39 cellular contexts compared by ENCODE assay signal in the genomic region with DNA sequence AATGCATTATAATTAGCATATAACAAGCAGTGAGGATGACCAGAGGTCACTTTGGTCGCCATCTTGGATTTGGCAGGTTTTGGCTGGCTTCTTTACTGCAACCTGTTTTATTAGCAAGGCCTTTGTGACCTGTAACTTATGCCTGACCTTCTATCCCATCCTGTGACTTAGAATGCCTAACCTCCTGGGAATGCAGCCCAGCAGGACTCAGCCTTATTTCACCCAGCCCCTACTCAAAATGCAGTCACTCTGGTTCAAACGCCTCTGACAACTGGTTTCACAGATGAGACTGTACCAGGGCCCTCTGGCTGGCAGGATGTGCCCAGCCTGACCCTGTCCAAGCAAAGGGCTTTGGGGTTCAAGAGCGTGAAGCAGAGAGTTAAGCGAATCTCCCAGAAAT.
"Had no signal": no experiment of that assay in that cellular context is flagged by ENCODE, and none has a peak within 500 bp of the region (broad histone marks: within the 10 kb centered on the region; RNA-seq: fewer than 3 reads in every experiment).

No MANE protein-coding gene starts in this region.

- H3K4me1 ChIP-seq: adrenal gland, ascending aorta, body of pancreas, breast epithelium had no signal

- H3K9me3 ChIP-seq: adrenal gland, ascending aorta, body of pancreas, breast epithelium had no signal

- H3K27me3 Mint-ChIP-seq: activated naive CD4-positive, alpha-beta T cell treated with anti-CD3 and anti-CD28 coated beads, Interleukin-2, amount 50 U/mL, for 24 hours; activated T-helper 17 cell treated with anti-CD3 and anti-CD28 coated beads, Interleukin-2, amount 50 U/mL, for 72 hours had no signal

- FAIRE-seq: astrocyte, bronchial epithelial cell had no signal

- H3K4me3 ChIP-seq: adrenal gland, ascending aorta, body of pancreas, breast epithelium, cardiac muscle cell had no signal

- ATAC-seq: activated naive CD4-positive, alpha-beta T cell treated with anti-CD3 and anti-CD28 coated beads, Interleukin-2, amount 50 U/mL, for 72 hours; activated naive CD8-positive, alpha-beta T cell treated with anti-CD3 and anti-CD28 coated beads, Interleukin-2, amount 50 U/mL, for 24 hours; activated T-cell treated with anti-CD3 and anti-CD28 coated beads, Interleukin-2, amount 50 U/mL, for 4 hours; activated T-cell treated with anti-CD3 and anti-CD28 coated beads, Interleukin-2, amount 50 U/mL, for 72 hours; activated T-helper 17 cell treated with anti-CD3 and anti-CD28 coated beads, Interleukin-2, amount 50 U/mL, for 72 hours; body of pancreas had no signal

- H3K27ac ChIP-seq: adrenal gland, ascending aorta, body of pancreas, brain microvascular endothelial cell, breast epithelium, cardiac muscle cell had no signal

- H3K27ac Mint-ChIP-seq: activated naive CD4-positive, alpha-beta T cell treated with anti-CD3 and anti-CD28 coated beads for 36 hours; activated naive CD4-positive, alpha-beta T cell treated with anti-CD3 and anti-CD28 coated beads, Interleukin-2, amount 10 ng/mL, durations not matched to agents 7 days and 5 days; activated naive CD4-positive, alpha-beta T cell treated with anti-CD3 and anti-CD28 coated beads, Interleukin-2, amount 50 U/mL, for 24 hours; activated naive CD4-positive, alpha-beta T cell treated with anti-CD3 and anti-CD28 coated beads, Interleukin-2, amount 50 U/mL, for 72 hours; activated naive CD8-positive, alpha-beta T cell; activated naive CD8-positive, alpha-beta T cell treated with anti-CD3 and anti-CD28 coated beads for 36 hours; activated naive CD8-positive, alpha-beta T cell treated with anti-CD3 and anti-CD28 coated beads, Interleukin-2, amount 10 ng/mL, durations not matched to agents 7 days and 5 days; activated naive CD8-positive, alpha-beta T cell treated with anti-CD3 and anti-CD28 coated beads, Interleukin-2, amount 50 U/mL, for 24 hours; activated T-cell treated with anti-CD3 and anti-CD28 coated beads, Interleukin-2, amount 50 U/mL, for 24 hours; activated T-cell treated with anti-CD3 and anti-CD28 coated beads, Interleukin-2, amount 50 U/mL, for 72 hours; activated T-helper 1 cell treated with anti-CD3 and anti-CD28 coated beads, Interleukin-12 subunit alpha, Interleukin-12 subunit beta, Interleukin-2, Interleukin-4 antibody, amounts not matched to agents 30 ng/mL and 10 ng/mL and 1 ng/mL, durations not matched to agents 14 hours and 24 hours and 36 hours; activated T-helper 17 cell treated with anti-CD3 and anti-CD28 coated beads, Interleukin-2, amount 50 U/mL, for 72 hours; activated T-helper 2 cell treated with anti-CD3 and anti-CD28 coated beads, Interferon-gamma antibody, Interleukin-2, Interleukin-4, amounts not matched to agents 10 μg/mL and 5 μg/mL and 100 μg/mL, durations not matched to agents 14 hours and 24 hours and 36 hours had no signal

- H3K9me3 Mint-ChIP-seq: activated naive CD4-positive, alpha-beta T cell treated with anti-CD3 and anti-CD28 coated beads for 36 hours; activated naive CD4-positive, alpha-beta T cell treated with anti-CD3 and anti-CD28 coated beads, Interleukin-2, amount 10 ng/mL, durations not matched to agents 7 days and 5 days; activated naive CD4-positive, alpha-beta T cell treated with anti-CD3 and anti-CD28 coated beads, Interleukin-2, amount 50 U/mL, for 24 hours; activated naive CD4-positive, alpha-beta T cell treated with anti-CD3 and anti-CD28 coated beads, Interleukin-2, amount 50 U/mL, for 72 hours; activated naive CD8-positive, alpha-beta T cell treated with anti-CD3 and anti-CD28 coated beads for 36 hours; activated naive CD8-positive, alpha-beta T cell treated with anti-CD3 and anti-CD28 coated beads, Interleukin-2, amount 10 ng/mL, durations not matched to agents 7 days and 5 days; activated naive CD8-positive, alpha-beta T cell treated with anti-CD3 and anti-CD28 coated beads, Interleukin-2, amount 50 U/mL, for 24 hours; activated T-cell treated with anti-CD3 and anti-CD28 coated beads, Interleukin-2, amount 50 U/mL, for 24 hours; activated T-cell treated with anti-CD3 and anti-CD28 coated beads, Interleukin-2, amount 50 U/mL, for 4 hours; activated T-cell treated with anti-CD3 and anti-CD28 coated beads, Interleukin-2, amount 50 U/mL, for 72 hours; activated T-helper 1 cell treated with anti-CD3 and anti-CD28 coated beads, Interleukin-12 subunit alpha, Interleukin-12 subunit beta, Interleukin-2, Interleukin-4 antibody, amounts not matched to agents 30 ng/mL and 10 ng/mL and 1 ng/mL, durations not matched to agents 14 hours and 24 hours and 36 hours; activated T-helper 17 cell treated with anti-CD3 and anti-CD28 coated beads, Interleukin-2, amount 50 U/mL, for 72 hours; activated T-helper 2 cell treated with anti-CD3 and anti-CD28 coated beads, Interferon-gamma antibody, Interleukin-2, Interleukin-4, amounts not matched to agents 10 μg/mL and 5 μg/mL and 100 μg/mL, durations not matched to agents 14 hours and 24 hours and 36 hours; central memory CD8-positive, alpha-beta T cell had no signal

- H3K4me3 Mint-ChIP-seq: activated naive CD4-positive, alpha-beta T cell treated with anti-CD3 and anti-CD28 coated beads for 36 hours; activated naive CD4-positive, alpha-beta T cell treated with anti-CD3 and anti-CD28 coated beads, Interleukin-2, amount 10 ng/mL, durations not matched to agents 7 days and 5 days; activated naive CD4-positive, alpha-beta T cell treated with anti-CD3 and anti-CD28 coated beads, Interleukin-2, amount 50 U/mL, for 24 hours; activated naive CD8-positive, alpha-beta T cell; activated naive CD8-positive, alpha-beta T cell treated with anti-CD3 and anti-CD28 coated beads for 36 hours; activated naive CD8-positive, alpha-beta T cell treated with anti-CD3 and anti-CD28 coated beads, Interleukin-2, amount 10 ng/mL, durations not matched to agents 7 days and 5 days; activated naive CD8-positive, alpha-beta T cell treated with anti-CD3 and anti-CD28 coated beads, Interleukin-2, amount 50 U/mL, for 24 hours; activated T-cell treated with anti-CD3 and anti-CD28 coated beads, Interleukin-2, amount 50 U/mL, for 24 hours; activated T-cell treated with anti-CD3 and anti-CD28 coated beads, Interleukin-2, amount 50 U/mL, for 4 hours; activated T-cell treated with anti-CD3 and anti-CD28 coated beads, Interleukin-2, amount 50 U/mL, for 72 hours; activated T-helper 1 cell treated with anti-CD3 and anti-CD28 coated beads, Interleukin-12 subunit alpha, Interleukin-12 subunit beta, Interleukin-2, Interleukin-4 antibody, amounts not matched to agents 30 ng/mL and 10 ng/mL and 1 ng/mL, durations not matched to agents 14 hours and 24 hours and 36 hours; activated T-helper 17 cell treated with anti-CD3 and anti-CD28 coated beads, Interleukin-2, amount 50 U/mL, for 72 hours; central memory CD8-positive, alpha-beta T cell had no signal

- H3K4me1 Mint-ChIP-seq: activated naive CD4-positive, alpha-beta T cell treated with anti-CD3 and anti-CD28 coated beads, Interleukin-2, amount 10 ng/mL, durations not matched to agents 7 days and 5 days; activated naive CD4-positive, alpha-beta T cell treated with anti-CD3 and anti-CD28 coated beads, Interleukin-2, amount 50 U/mL, for 24 hours; activated naive CD8-positive, alpha-beta T cell treated with anti-CD3 and anti-CD28 coated beads for 36 hours; activated naive CD8-positive, alpha-beta T cell treated with anti-CD3 and anti-CD28 coated beads, Interleukin-2, amount 10 ng/mL, durations not matched to agents 7 days and 5 days; activated naive CD8-positive, alpha-beta T cell treated with anti-CD3 and anti-CD28 coated beads, Interleukin-2, amount 50 U/mL, for 24 hours; activated T-helper 17 cell treated with anti-CD3 and anti-CD28 coated beads, Interleukin-2, amount 50 U/mL, for 72 hours; central memory CD8-positive, alpha-beta T cell had no signal

- H3K36me3 Mint-ChIP-seq: activated naive CD4-positive, alpha-beta T cell treated with anti-CD3 and anti-CD28 coated beads, Interleukin-2, amount 10 ng/mL, durations not matched to agents 7 days and 5 days; activated naive CD4-positive, alpha-beta T cell treated with anti-CD3 and anti-CD28 coated beads, Interleukin-2, amount 50 U/mL, for 24 hours; activated naive CD4-positive, alpha-beta T cell treated with anti-CD3 and anti-CD28 coated beads, Interleukin-2, amount 50 U/mL, for 72 hours; activated naive CD8-positive, alpha-beta T cell; activated naive CD8-positive, alpha-beta T cell treated with anti-CD3 and anti-CD28 coated beads for 36 hours; activated naive CD8-positive, alpha-beta T cell treated with anti-CD3 and anti-CD28 coated beads, Interleukin-2, amount 10 ng/mL, durations not matched to agents 7 days and 5 days had no signal

- H3K36me3 ChIP-seq: adrenal gland, ascending aorta, brain microvascular endothelial cell, breast epithelium, cardiac muscle cell had no signal

- DNase-seq: activated effector memory CD4-positive, alpha-beta T cell treated with anti-CD3 and anti-CD28 coated beads, Interleukin-2, amount 50 U/mL, for 16 hours; activated effector memory CD4-positive, alpha-beta T cell treated with Interleukin-2 at 50 U/mL for 16 hours; activated gamma-delta T cell; activated gamma-delta T cell treated with Interleukin-2 at 50 U/mL for 16 hours; activated naive CD4-positive, alpha-beta T cell; activated naive CD4-positive, alpha-beta T cell treated with anti-CD3 and anti-CD28 coated beads for 36 hours; activated naive CD4-positive, alpha-beta T cell treated with anti-CD3 and anti-CD28 coated beads, Interleukin-2, amount 10 ng/mL, durations not matched to agents 7 days and 5 days; activated naive CD4-positive, alpha-beta T cell treated with anti-CD3 and anti-CD28 coated beads, Interleukin-2, amount 50 U/mL, for 16 hours; activated naive CD4-positive, alpha-beta T cell treated with Interleukin-2 at 50 U/mL for 16 hours; activated naive CD8-positive, alpha-beta T cell treated with anti-CD3 and anti-CD28 coated beads for 36 hours; activated naive CD8-positive, alpha-beta T cell treated with anti-CD3 and anti-CD28 coated beads, Interleukin-2, amount 10 ng/mL, durations not matched to agents 7 days and 5 days; activated naive CD8-positive, alpha-beta T cell treated with anti-CD3 and anti-CD28 coated beads, Interleukin-2, amount 50 U/mL, for 24 hours; activated T-cell treated with anti-CD3 and anti-CD28 coated beads, Interleukin-2, amount 50 U/mL, for 1 hour; activated T-cell treated with anti-CD3 and anti-CD28 coated beads, Interleukin-2, amount 50 U/mL, for 24 hours; activated T-cell treated with anti-CD3 and anti-CD28 coated beads, Interleukin-2, amount 50 U/mL, for 4 hours; activated T-cell treated with anti-CD3 and anti-CD28 coated beads, Interleukin-2, amount 50 U/mL, for 48 hours; activated T-cell treated with anti-CD3 and anti-CD28 coated beads, Interleukin-2, amount 50 U/mL, for 72 hours; adrenal gland; amniotic stem cell; amygdala; anterior cingulate cortex; aorta; body of pancreas; brain microvascular endothelial cell; caudate nucleus; central memory CD4-positive, alpha-beta T cell; cerebellar nuclear complex had no signal

- H3K27me3 ChIP-seq: adrenal gland, ascending aorta, body of pancreas, brain microvascular endothelial cell, cardiac muscle cell had no signal
